ENCODE assay signal across 8 cellular contexts in genomic region chr5:173315495-173316352, GRCh38. TPM values are rescaled to one million over a fixed set of nuclear protein-coding genes. Genes with fewer than 3 reads are reported as not detected.
DNase-seq lines count a peak whose midpoint lies in the region; TF ChIP-seq lines count a peak whose summit lies in the region.

No MANE protein-coding gene starts in this region.

- H3K9ac ChIP-seq in fibroblast of lung (ENCODE audit: insufficient read depth, low read length): peak overlapping the region; percentile 22

- H3K4me2 ChIP-seq in fibroblast of lung (ENCODE audit: extremely low read depth, insufficient read depth, low read length): peak overlapping the region; percentile 63

- DNase-seq in Daoy (ENCODE audit: low read depth) (peak; percentile 93), NCI-H510A treated with DMSO at 0.1 percent for 48 hours (lab: John Stamatoyannopoulos, UW) (peak; percentile 62), fibroblast of lung (ENCODE audit: low read depth in 2 of 2) (peak; percentile 80 to 91), pons (ENCODE audit: low spot score) (peak; percentile 86), NCI-H446 treated with DMSO at 0.1 percent for 48 hours (lab: John Stamatoyannopoulos, UW) (no peak), NCI-H524 treated with DMSO at 0.1 percent for 48 hours (lab: John Stamatoyannopoulos, UW) (no peak), SW 1271 (lab: John Stamatoyannopoulos, UW) (no peak)
- no peak for DNase-seq in NK-92 treated with Interleukin-12 subunit alpha and Interleukin-12 subunit beta, amount 100 ng/mL, for 24 hours (lab: John Stamatoyannopoulos, UW)

- peak overlapping the region; percentile 72 for H3K27ac ChIP-seq in fibroblast of lung (ENCODE audit: insufficient read depth, low read length)

- H2AFZ ChIP-seq in fibroblast of lung (ENCODE audit: low read length): no peak overlapping the region

- no peaks in the 10 kb centered on the region for H3K79me2 ChIP-seq in fibroblast of lung (ENCODE audit: control insufficient read depth, insufficient read depth, low read length)

- no peaks in the 10 kb centered on the region for H4K20me1 ChIP-seq in fibroblast of lung (ENCODE audit: control insufficient read depth, extremely low read depth, insufficient read depth, low read length)

- H3K9me3 ChIP-seq in fibroblast of lung (ENCODE audit: control insufficient read depth, insufficient read depth, low read depth, low read length): no peaks in the 10 kb centered on the region

- no peak for TF ChIP-seq CTCF in fibroblast of lung (conservative IDR thresholded peaks at IDR 0.05 in 1 of 2, IDR thresholded peaks at IDR 0.05 in 1 of 2; ENCODE audit: low read depth in 1 of 2, low read length in 2 of 2)

- H3K4me3 ChIP-seq in fibroblast of lung (replicated peaks in 1 of 4; ENCODE audit: control extremely low read depth in 1 of 4, insufficient read depth in 1 of 4, low read depth in 3 of 4, low read length in 4 of 4): peak overlapping the region in 1 of 4 experiments; percentile 3

- peaks cover 17% of the 10 kb centered on the region for H3K4me1 ChIP-seq in fibroblast of lung (ENCODE audit: control insufficient read depth, extremely low read depth, insufficient read depth, low read length)

- H3K36me3 ChIP-seq in fibroblast of lung (ENCODE audit: control insufficient read depth, insufficient read depth, low read length): peaks cover 14% of the 10 kb centered on the region

- no peaks in the 10 kb centered on the region for H3K27me3 ChIP-seq in fibroblast of lung (ENCODE audit: control insufficient read depth, insufficient read depth, low read length)

RNA-seq across cellular contexts. Expression of gene STC2, which starts 12.5 kb away (rescaled TPM):
- 144 and 149 TPM in 2 replicates for total RNA-seq in Daoy (2014; rRNA removed; shearing (Covaris generic))
- total RNA-seq in fibroblast of lung: 110 and 299 TPM in 2 replicates
- 93.9 and 112 TPM in 2 replicates for polyA plus RNA-seq in fibroblast of lung
- 107 and 115 TPM in 2 replicates for polyA plus RNA-seq in fibroblast of lung (2012)
- polyA minus RNA-seq in fibroblast of lung (ENCODE audit: low replicate concordance): 24.9 and 28.7 TPM in 2 replicates

Comparison
In these comparisons a context has a peak if more than half of its experiments do, and no peak if none do; other contexts are left out.
1. DNase-seq: peak in Daoy (single experiment), NCI-H510A treated with DMSO at 0.1 percent for 48 hours (single experiment), fibroblast of lung (2 of 2) and pons (single experiment); none in NCI-H446 treated with DMSO at 0.1 percent for 48 hours (single experiment), NCI-H524 treated with DMSO at 0.1 percent for 48 hours (single experiment), SW 1271 (0 of 2) and NK-92 treated with Interleukin-12 subunit alpha and Interleukin-12 subunit beta, amount 100 ng/mL, for 24 hours (single experiment).